ENCODE assay signal across 22 cellular contexts in genomic region chr5:178271231-178271630, GRCh38. TPM values are rescaled to one million over a fixed set of nuclear protein-coding genes. Genes with fewer than 3 reads are reported as not detected.
DNase-seq lines count a peak whose midpoint lies in the region; ATAC-seq, FAIRE-seq and TF ChIP-seq lines count a peak whose summit lies in the region.
"Had no signal": no experiment of that assay in that cellular context is flagged by ENCODE, and none has a peak within 500 bp of the region (broad histone marks: within the 10 kb centered on the region; RNA-seq: fewer than 3 reads in every experiment).

No MANE protein-coding gene starts in this region.

- no peaks in the 10 kb centered on the region for H3K4me1 ChIP-seq in A549

- H3K36me3 Mint-ChIP-seq in activated CD4-positive, alpha-beta T cell treated with anti-CD3 and anti-CD28 coated beads, Interleukin-2, amount 10 ng/mL, durations not matched to agents 7 days and 5 days (ENCODE audit: low read depth): no peaks in the 10 kb centered on the region
- H3K36me3 Mint-ChIP-seq in endothelial cell (ENCODE audit: low read depth, unreplicated experiment) (peaks cover 14% of the 10 kb centered on the region), neural crest cell (ENCODE audit: low read depth) (peaks cover 6% of the 10 kb centered on the region)
- no peaks in the 10 kb centered on the region for H3K36me3 Mint-ChIP-seq in activated CD4-positive, alpha-beta memory T cell treated with anti-CD3 and anti-CD28 coated beads, Interleukin-2, amount 10 ng/mL, durations not matched to agents 7 days and 5 days (ENCODE audit: low read depth)
- H3K36me3 Mint-ChIP-seq: CD4-positive, alpha-beta memory T cell had no signal

- H3K27me3 Mint-ChIP-seq in activated CD4-positive, alpha-beta T cell treated with anti-CD3 and anti-CD28 coated beads, Interleukin-2, amount 10 ng/mL, durations not matched to agents 7 days and 5 days: peaks cover 2% of the 10 kb centered on the region
- peaks cover 20% of the 10 kb centered on the region for H3K27me3 Mint-ChIP-seq in endothelial cell (ENCODE audit: unreplicated experiment)
- H3K27me3 Mint-ChIP-seq in neural crest cell (ENCODE audit: low read depth): no peaks in the 10 kb centered on the region
- H3K27me3 Mint-ChIP-seq in activated CD4-positive, alpha-beta memory T cell treated with anti-CD3 and anti-CD28 coated beads, Interleukin-2, amount 10 ng/mL, durations not matched to agents 7 days and 5 days: no peaks in the 10 kb centered on the region

- peak overlapping the region; percentile 72 for H3K27ac Mint-ChIP-seq in activated CD4-positive, alpha-beta T cell treated with anti-CD3 and anti-CD28 coated beads, Interleukin-2, amount 10 ng/mL, durations not matched to agents 7 days and 5 days
- H3K27ac Mint-ChIP-seq in endothelial cell (ENCODE audit: unreplicated experiment) (peak overlapping the region; percentile 30), neural crest cell (ENCODE audit: unreplicated experiment) (peak overlapping the region; percentile 89)
- no peak overlapping the region for H3K27ac Mint-ChIP-seq in activated CD4-positive, alpha-beta memory T cell treated with anti-CD3 and anti-CD28 coated beads, Interleukin-2, amount 10 ng/mL, durations not matched to agents 7 days and 5 days
- H3K27ac Mint-ChIP-seq: CD4-positive, alpha-beta memory T cell; GM23338; H9 had no signal

- no peak for TF ChIP-seq EP300 in A549 (IDR thresholded peaks at IDR 0.05)

- TF ChIP-seq POLR2A in A549 (IDR thresholded peaks at IDR 0.05; ENCODE audit: low read length): no peak

- DNase-seq in activated CD4-positive, alpha-beta T cell treated with anti-CD3 and anti-CD28 coated beads, Interleukin-2, amount 10 ng/mL, durations not matched to agents 7 days and 5 days: no peak
- no peak for DNase-seq in activated CD4-positive, alpha-beta T cell treated with anti-CD3 and anti-CD28 coated beads, Interleukin-2, amount 50 U/mL, for 48 hours
- DNase-seq in A549 (ENCODE audit: low read depth in 1 of 2, low spot score in 1 of 2) (no peak), endothelial cell (ENCODE audit: low spot score) (no peak), neural crest cell (ENCODE audit: low read depth, low spot score) (no peak), ACHN (no peak)
- no peak for DNase-seq in activated CD4-positive, alpha-beta memory T cell treated with anti-CD3 and anti-CD28 coated beads, Interleukin-2, amount 10 ng/mL, durations not matched to agents 7 days and 5 days
- DNase-seq: C1 segment of cervical spinal cord; Calu3; CD4-positive, alpha-beta memory T cell; COR-L47; DMS53; DMS79 treated with DMSO at 0.1 percent for 48 hours; GF-D8; H9 had no signal

- peaks cover 10% of the 10 kb centered on the region; the same call in 2 of the 3 replicates for H3K9me3 ChIP-seq in A549

- ATAC-seq in A549 (no peak), HG03354 (IDR thresholded peaks at IDR 0.05; ENCODE audit: poor library complexity, severe bottlenecking, unreplicated experiment) (no peak)
- ATAC-seq: GM23338, HCT116 had no signal

- POLR2A ChIA-PET in activated CD4-positive, alpha-beta T cell treated with anti-CD3 and anti-CD28 coated beads, Interleukin-2, amount 10 ng/mL, durations not matched to agents 7 days and 5 days (lab: Charles Lee): no interaction called here
- POLR2A ChIA-PET in A549 (lab: Yijun Ruan, JAX): interaction anchor here (0.6 kb wide), 1 partner anchor 1156 kb away, joined by 3 read pairs; no protein-coding TSS in a partner anchor
- POLR2A ChIA-PET in activated CD4-positive, alpha-beta memory T cell treated with anti-CD3 and anti-CD28 coated beads, Interleukin-2, amount 10 ng/mL, durations not matched to agents 7 days and 5 days (lab: Charles Lee): no interaction called here

- WGBS in A549 (ENCODE audit: missing lambda C conversion rate): 47% methylated on average over 4 of the region's 4 CpGs

- no peaks in the 10 kb centered on the region for H3K9me3 Mint-ChIP-seq in activated CD4-positive, alpha-beta T cell treated with anti-CD3 and anti-CD28 coated beads, Interleukin-2, amount 10 ng/mL, durations not matched to agents 7 days and 5 days
- no peaks in the 10 kb centered on the region for H3K9me3 Mint-ChIP-seq in endothelial cell (ENCODE audit: unreplicated experiment)
- peaks cover 5% of the 10 kb centered on the region for H3K9me3 Mint-ChIP-seq in neural crest cell
- H3K9me3 Mint-ChIP-seq in activated CD4-positive, alpha-beta memory T cell treated with anti-CD3 and anti-CD28 coated beads, Interleukin-2, amount 10 ng/mL, durations not matched to agents 7 days and 5 days: no peaks in the 10 kb centered on the region
- H3K9me3 Mint-ChIP-seq: GM23338 had no signal

- in situ Hi-C loops in ACHN (cut with HindIII; ENCODE audit: low pct_ligation_motif_present, low pct_unique_long_range_greater_than_20kb, low sequenced_read_pairs): no loop called here

- TF ChIP-seq CTCF in A549 (IDR thresholded peaks at IDR 0.05) (no peak), endothelial cell (IDR thresholded peaks at IDR 0.05; ENCODE audit: unreplicated experiment) (no peak), neural crest cell (conservative IDR thresholded peaks at IDR 0.05) (no peak)

- FAIRE-seq in A549 (lab: Jason Lieb, UNC): no peak
- FAIRE-seq: A204.1, GM12891, GM18507 had no signal

- CTCF ChIA-PET in activated CD4-positive, alpha-beta T cell treated with anti-CD3 and anti-CD28 coated beads, Interleukin-2, amount 10 ng/mL, durations not matched to agents 7 days and 5 days (lab: Charles Lee): no interaction called here
- CTCF ChIA-PET in A549 (lab: Yijun Ruan, JAX): interaction anchor here (2.3 kb wide), 1 partner anchor 9 kb away, joined by 16 read pairs; no protein-coding TSS in a partner anchor
- CTCF ChIA-PET in activated CD4-positive, alpha-beta memory T cell treated with anti-CD3 and anti-CD28 coated beads, Interleukin-2, amount 10 ng/mL, durations not matched to agents 7 days and 5 days (lab: Charles Lee): no interaction called here

- H3K27ac ChIP-seq in A549: no peak overlapping the region
- H3K27ac ChIP-seq: 22Rv1 had no signal

- no peak overlapping the region for H3K4me3 ChIP-seq in A549
- H3K4me3 ChIP-seq: GM23338 had no signal

- H3K4me2 ChIP-seq in A549: no peak overlapping the region
- H3K4me2 ChIP-seq: GM23338 had no signal

- no peak overlapping the region for H3K4me3 Mint-ChIP-seq in activated CD4-positive, alpha-beta T cell treated with anti-CD3 and anti-CD28 coated beads, Interleukin-2, amount 10 ng/mL, durations not matched to agents 7 days and 5 days
- H3K4me3 Mint-ChIP-seq in endothelial cell (ENCODE audit: unreplicated experiment) (no peak overlapping the region), neural crest cell (no peak overlapping the region)
- no peak overlapping the region for H3K4me3 Mint-ChIP-seq in activated CD4-positive, alpha-beta memory T cell treated with anti-CD3 and anti-CD28 coated beads, Interleukin-2, amount 10 ng/mL, durations not matched to agents 7 days and 5 days
- H3K4me3 Mint-ChIP-seq: GM23338, H9 had no signal

- TF ChIP-seq RAD21 in A549 (conservative IDR thresholded peaks at IDR 0.05 in 1 of 2, IDR thresholded peaks at IDR 0.05 in 1 of 2): no peak

- H3K4me1 Mint-ChIP-seq in activated CD4-positive, alpha-beta T cell treated with anti-CD3 and anti-CD28 coated beads, Interleukin-2, amount 10 ng/mL, durations not matched to agents 7 days and 5 days: no peaks in the 10 kb centered on the region
- H3K4me1 Mint-ChIP-seq in endothelial cell (ENCODE audit: unreplicated experiment) (peaks cover 3% of the 10 kb centered on the region), neural crest cell (peaks cover 4% of the 10 kb centered on the region)
- H3K4me1 Mint-ChIP-seq in activated CD4-positive, alpha-beta memory T cell treated with anti-CD3 and anti-CD28 coated beads, Interleukin-2, amount 10 ng/mL, durations not matched to agents 7 days and 5 days: no peaks in the 10 kb centered on the region
- H3K4me1 Mint-ChIP-seq: CD4-positive, alpha-beta memory T cell; GM23338; H9 had no signal

TF ChIP-seq in A549, 52 proteins besides CTCF, POLR2A, EP300 and RAD21:
- TF ChIP-seq E2F6 (IDR thresholded peaks at IDR 0.05; ENCODE audit: borderline replicate concordance, low read depth) (no peak), ZFP36 (IDR thresholded peaks at IDR 0.05; ENCODE audit: borderline replicate concordance, partially characterized antibody) (peak; percentile 61)

RNA-seq across cellular contexts. Expression of gene PHYKPL, which starts 38.6 kb away (rescaled TPM):
- 100 to 1,000 TPM; 126 to 138 TPM for total RNA-seq in activated CD4-positive, alpha-beta T cell treated with anti-CD3 and anti-CD28 coated beads, Interleukin-2, amount 10 ng/mL, durations not matched to agents 7 days and 5 days
- 21.9 and 24.6 TPM in 2 replicates for polyA plus RNA-seq in A549 (2011; rRNA removed)
- 19.3 and 20.6 TPM in 2 replicates for polyA plus RNA-seq in A549 (2012; cell fraction: cytosol; rRNA removed)
- 66.2 and 68.7 TPM in 2 replicates for polyA plus RNA-seq in A549 (2012; cell fraction: nucleus; rRNA removed)
- polyA plus RNA-seq in A549 (2017; fragmentation: RNase III; extraction: RNeasy Plus Mini Kit Qiagen cat#74134 plus additional on column Dnase treatment): 12.5 to 13.9 TPM (median 13.0 TPM) in 3 replicates
- polyA minus RNA-seq in A549 (2011; rRNA and poly(A)+ RNA removed): 60.3 and 65.1 TPM in 2 replicates
- 53.1 TPM for total RNA-seq in endothelial cell (ENCODE audit: unreplicated experiment)
- total RNA-seq in neural crest cell: 53.9 and 55.7 TPM in 2 replicates
- 100 to 1,000 TPM; 106 to 112 TPM for total RNA-seq in activated CD4-positive, alpha-beta memory T cell treated with anti-CD3 and anti-CD28 coated beads, Interleukin-2, amount 10 ng/mL, durations not matched to agents 7 days and 5 days
